In genomic region chr1:23611601-23612327, GRCh38 we compare ENCODE assay signal across 10 cellular contexts. TPM values are rescaled to one million over a fixed set of nuclear protein-coding genes. Genes with fewer than 3 reads are reported as not detected.
DNase-seq lines count a peak whose midpoint lies in the region; ATAC-seq and TF ChIP-seq lines count a peak whose summit lies in the region.
"Had no signal": no experiment of that assay in that cellular context is flagged by ENCODE, and none has a peak within 500 bp of the region (broad histone marks: within the 10 kb centered on the region; RNA-seq: fewer than 3 reads in every experiment).

No MANE protein-coding gene starts in this region.

- H3K27ac Mint-ChIP-seq in T-cell: peak overlapping the region; percentile 95 to 99
- no peak overlapping the region for H3K27ac Mint-ChIP-seq in natural killer cell treated with Interleukin-12 subunit alpha and Interleukin-12 subunit beta and Interleukin-15 and Interleukin-18, amount 100 ng/mL, for 72 hours

- no peaks in the 10 kb centered on the region for H3K9me3 ChIP-seq in DOHH2 (ENCODE audit: control insufficient read depth, insufficient read depth, low read length)
- H3K9me3 ChIP-seq: adrenal gland had no signal

- no peaks in the 10 kb centered on the region for H3K79me2 ChIP-seq in DOHH2 (ENCODE audit: control insufficient read depth, low read length)

- H3K4me2 ChIP-seq in DOHH2 (ENCODE audit: low read length): peak overlapping the region; percentile 75

- H3K9me2 ChIP-seq in DOHH2 (replicated peaks; ENCODE audit: control insufficient read depth, low read length): no peaks in the 10 kb centered on the region

- peak overlapping the region; percentile 93 for H3K27ac ChIP-seq in DOHH2 (ENCODE audit: low read depth, low read length)
- H3K27ac ChIP-seq: adrenal gland, VCaP had no signal

- no peaks in the 10 kb centered on the region for H3K27me3 Mint-ChIP-seq in T-cell
- peaks cover 8 to 14% of the 10 kb centered on the region in 2 donors for H3K27me3 Mint-ChIP-seq in natural killer cell treated with Interleukin-12 subunit alpha and Interleukin-12 subunit beta and Interleukin-15 and Interleukin-18, amount 100 ng/mL, for 72 hours

- no peaks in the 10 kb centered on the region for H3K27me3 ChIP-seq in DOHH2 (ENCODE audit: control insufficient read depth, low read length)
- H3K27me3 ChIP-seq: adrenal gland had no signal

- ATAC-seq in T-cell (replicated peaks in 1 of 4): peak; percentile 38 to 79 (median 57)
- ATAC-seq in esophagus mucosa: peak; percentile 53
- no peak for ATAC-seq in natural killer cell treated with Interleukin-12 subunit alpha and Interleukin-12 subunit beta and Interleukin-15 and Interleukin-18, amount 100 ng/mL, for 72 hours
- ATAC-seq in HG02970 (IDR thresholded peaks at IDR 0.05; ENCODE audit: low FRiP score, unreplicated experiment): no peak
- ATAC-seq: left cardiac atrium had no signal

- no peaks in the 10 kb centered on the region for H4K20me1 ChIP-seq in DOHH2 (ENCODE audit: control insufficient read depth, insufficient read depth, low read depth, low read length)

- peak overlapping the region in 2 of 3 donors; percentile 19 to 74 for H3K4me3 Mint-ChIP-seq in T-cell
- H3K4me3 Mint-ChIP-seq in natural killer cell treated with Interleukin-12 subunit alpha and Interleukin-12 subunit beta and Interleukin-15 and Interleukin-18, amount 100 ng/mL, for 72 hours: no peak overlapping the region

- H3K36me3 ChIP-seq in DOHH2 (ENCODE audit: control insufficient read depth, low read length): peaks cover 6% of the 10 kb centered on the region
- H3K36me3 ChIP-seq: adrenal gland had no signal

- peak overlapping the region; percentile 62 for H3K4me3 ChIP-seq in DOHH2 (ENCODE audit: low read length)
- H3K4me3 ChIP-seq in Jurkat, Clone E6-1 (ENCODE audit: low read length): peak overlapping the region; percentile 34
- H3K4me3 ChIP-seq: adrenal gland had no signal

- peaks cover 96% of the 10 kb centered on the region for H3K4me1 ChIP-seq in DOHH2 (ENCODE audit: control insufficient read depth, low read length)
- H3K4me1 ChIP-seq: adrenal gland had no signal

- H3K36me3 Mint-ChIP-seq in T-cell: no peaks in the 10 kb centered on the region
- no peaks in the 10 kb centered on the region for H3K36me3 Mint-ChIP-seq in natural killer cell treated with Interleukin-12 subunit alpha and Interleukin-12 subunit beta and Interleukin-15 and Interleukin-18, amount 100 ng/mL, for 72 hours

- no peak for TF ChIP-seq CTCF in DOHH2 (IDR thresholded peaks at IDR 0.05; ENCODE audit: low read depth, low read length, poor library complexity, severe bottlenecking)

- POLR2A ChIA-PET in T-cell (lab: Charles Lee): interaction anchor here in 1 of 2 donors (0.5 kb wide), 1 partner anchor 9 kb away, joined by 3 read pairs; no protein-coding TSS in a partner anchor

- H3K9me3 Mint-ChIP-seq in T-cell: no peaks in the 10 kb centered on the region
- H3K9me3 Mint-ChIP-seq in natural killer cell treated with Interleukin-12 subunit alpha and Interleukin-12 subunit beta and Interleukin-15 and Interleukin-18, amount 100 ng/mL, for 72 hours: no peaks in the 10 kb centered on the region

- peaks cover 41% of the 10 kb centered on the region for H3F3A ChIP-seq in DOHH2 (ENCODE audit: control insufficient read depth, insufficient read depth)

- peak; percentile 93 for DNase-seq in Jurkat, Clone E6-1 (ENCODE audit: low read depth, low spot score)
- DNase-seq in T-cell: peak in 11 of 34 experiments; percentile 15 to 57 (median 36)
- DNase-seq in natural killer cell treated with Interleukin-12 subunit alpha and Interleukin-12 subunit beta and Interleukin-15 and Interleukin-18, amount 100 ng/mL, for 72 hours (ENCODE audit: low spot score): no peak
- no peak for DNase-seq in HuH-7 (ENCODE audit: low spot score)
- DNase-seq: adrenal gland, left cardiac atrium had no signal

- H3K4me1 Mint-ChIP-seq in T-cell: peaks cover 80 to 85% (median 82%) of the 10 kb centered on the region in 3 donors
- H3K4me1 Mint-ChIP-seq in natural killer cell treated with Interleukin-12 subunit alpha and Interleukin-12 subunit beta and Interleukin-15 and Interleukin-18, amount 100 ng/mL, for 72 hours (ENCODE audit: low read depth in 2 of 2): peaks cover 3 to 12% of the 10 kb centered on the region in 2 donors

- CTCF ChIA-PET in T-cell (lab: Charles Lee): interaction anchor here (0.5 to 1.8 kb wide), 5 partner anchors 9 to 306 kb away, joined by 3 to 4 read pairs (median 3); no protein-coding TSS in a partner anchor

RNA-seq across cellular contexts. Expression of gene ID3, which starts 52.5 kb away (rescaled TPM):
- 164 TPM for polyA plus RNA-seq in Jurkat, Clone E6-1 (2012; ENCODE audit: insufficient read depth, insufficient read length)
- 10 to 100 TPM; 20.7 to 99.7 (median 81.3) TPM for total RNA-seq in T-cell
- 25.7 TPM for total RNA-seq in esophagus mucosa
- total RNA-seq in natural killer cell treated with Interleukin-12 subunit alpha and Interleukin-12 subunit beta and Interleukin-15 and Interleukin-18, amount 100 ng/mL, for 72 hours: 1 to 10 TPM; 2.6 to 5.0 TPM

Comparison
In these comparisons a context has a peak if more than half of its experiments do, and no peak if none do; other contexts are left out.
1. ATAC-seq: peak in T-cell (4 of 4) and esophagus mucosa (single experiment); none in natural killer cell treated with Interleukin-12 subunit alpha and Interleukin-12 subunit beta and Interleukin-15 and Interleukin-18, amount 100 ng/mL, for 72 hours (0 of 2) and HG02970 (single experiment).
2. H3K27ac Mint-ChIP-seq: peak in T-cell (2 of 2); none in natural killer cell treated with Interleukin-12 subunit alpha and Interleukin-12 subunit beta and Interleukin-15 and Interleukin-18, amount 100 ng/mL, for 72 hours (0 of 2).